8 cellular contexts compared by ENCODE assay signal in genomic region chr1:212595787-212596714, GRCh38. TPM values are rescaled to one million over a fixed set of nuclear protein-coding genes. Genes with fewer than 3 reads are reported as not detected.
A peak's percentile ranks its signal among the peaks of the same experiment; 100 is the strongest.
DNase-seq lines count a peak whose midpoint lies in the region; ATAC-seq and TF ChIP-seq lines count a peak whose summit lies in the region.

No MANE protein-coding gene starts in this region.

- ATAC-seq in GM19043 (IDR thresholded peaks at IDR 0.05; ENCODE audit: low read depth, unreplicated experiment) (peak; percentile 94), HG03139 (IDR thresholded peaks at IDR 0.05; ENCODE audit: unreplicated experiment) (peak; percentile 95), Panc1 (peak; percentile 94), left lung (peak; percentile 88)

- WGBS in thymus, result 35% methylated on average over 8 of the region's 8 CpGs

- H3K27me3 Mint-ChIP-seq in CD8-positive, alpha-beta memory T cell, result peaks cover 13 to 22% of the 10 kb centered on the region in 2 donors

- intact Hi-C loops in Panc1 (cut with micrococcal nuclease; ENCODE audit: unreplicated experiment), result loop anchor here (5.0 kb wide), 1 partner anchor 109 kb away; no protein-coding TSS in a partner anchor
- intact Hi-C loops in left lung (cut with DNase I), result no loop called here

- CTCF ChIA-PET in CD8-positive, alpha-beta memory T cell (lab: Charles Lee), result interaction anchor here (1.0 kb wide), 1 partner anchor 119 kb away, joined by 3 read pairs; no protein-coding TSS in a partner anchor
- CTCF ChIA-PET in Panc1 (lab: Charles Lee), result no interaction called here

- POLR2A ChIA-PET in CD8-positive, alpha-beta memory T cell (lab: Charles Lee), result interaction anchor here (0.6 to 2.2 kb wide), 3 partner anchors 12 to 38 kb away, joined by 3 to 16 read pairs (median 4); partner anchors contain the start of gene ATF3
- POLR2A ChIA-PET in Panc1 (lab: Charles Lee), result interaction anchor here (0.7 kb wide), 1 partner anchor 12 kb away, joined by 3 read pairs; the partner anchor contains the start of gene ATF3

- no TSS peak for BruUV-seq in Panc1 (replicated peaks; lab: Mats Ljungman, UMichigan)

- H3K4me3 Mint-ChIP-seq in CD8-positive, alpha-beta memory T cell, result peak overlapping the region; percentile 43 to 78 (median 75)

- peaks cover 15% of the 10 kb centered on the region for H3K4me1 ChIP-seq in CD8-positive, alpha-beta memory T cell (ENCODE audit: insufficient read depth, low read length)
- H3K4me1 ChIP-seq in Panc1 (ENCODE audit: control insufficient read depth, insufficient read depth, low read length) (peaks cover 13% of the 10 kb centered on the region), left lung (peaks cover 0 to 16% of the 10 kb centered on the region in 2 donors), thymus (ENCODE audit: control insufficient read depth, insufficient read depth, low read length) (peaks cover 14% of the 10 kb centered on the region)

- no peaks in the 10 kb centered on the region for H3K36me3 Mint-ChIP-seq in CD8-positive, alpha-beta memory T cell

- H3K4me1 Mint-ChIP-seq in CD8-positive, alpha-beta memory T cell, result peaks cover 11 to 18% (median 17%) of the 10 kb centered on the region in 3 donors

- peak in 3 of 5 donors; percentile 24 to 62 (median 62) for DNase-seq in CD8-positive, alpha-beta memory T cell
- DNase-seq in Panc1 (ENCODE audit: low read depth, low spot score), result peak; percentile 92
- DNase-seq in astrocyte of the spinal cord (ENCODE audit: low read depth, low spot score), result peak; percentile 97
- DNase-seq in left lung, result no peak
- no peak for DNase-seq in NCI-H526 (lab: John Stamatoyannopoulos, UW)

- peak overlapping the region; percentile 41 for H3K4me3 ChIP-seq in CD8-positive, alpha-beta memory T cell (ENCODE audit: low read length)
- H3K4me3 ChIP-seq in Panc1 (ENCODE audit: low read depth in 2 of 2, low read length in 2 of 2), result no peak overlapping the region
- H3K4me3 ChIP-seq in astrocyte of the spinal cord (ENCODE audit: low read depth, low read length), result no peak overlapping the region
- peak overlapping the region in 1 of 2 donors; percentile 1 for H3K4me3 ChIP-seq in left lung
- peak overlapping the region; percentile 39 for H3K4me3 ChIP-seq in thymus (ENCODE audit: low read length)

- H3K9me3 Mint-ChIP-seq in CD8-positive, alpha-beta memory T cell, result no peaks in the 10 kb centered on the region

- H3K27me3 ChIP-seq in CD8-positive, alpha-beta memory T cell (ENCODE audit: insufficient read depth, low read length, poor library complexity, severe bottlenecking), result no peaks in the 10 kb centered on the region
- H3K27me3 ChIP-seq in Panc1 (ENCODE audit: control insufficient read depth, insufficient read depth, low read length) (0 out of 2 replicates have a peak, but pooled peaks cover 2% of the 10 kb centered on the region), left lung (peaks cover 0 to 8% of the 10 kb centered on the region in 2 donors), thymus (ENCODE audit: control insufficient read depth, insufficient read depth) (no peaks in the 10 kb centered on the region)

- TF ChIP-seq CTCF in Panc1 (IDR thresholded peaks at IDR 0.05), result peak; percentile 80
- TF ChIP-seq CTCF in astrocyte of the spinal cord (IDR thresholded peaks at IDR 0.05; ENCODE audit: low read depth, low read length), result peak; percentile 54
- TF ChIP-seq CTCF in left lung (IDR thresholded peaks at IDR 0.05), result peak; percentile 17 to 51

- in situ Hi-C loops in Panc1 (cut with HindIII; ENCODE audit: low pct_unique_long_range_greater_than_20kb, low sequenced_read_pairs), result no loop called here
- in situ Hi-C loops in astrocyte of the spinal cord (cut with HindIII; ENCODE audit: low sequenced_read_pairs), result no loop called here

- H3K36me3 ChIP-seq in CD8-positive, alpha-beta memory T cell (ENCODE audit: insufficient read depth, low read length), result no peaks in the 10 kb centered on the region
- H3K36me3 ChIP-seq in Panc1 (ENCODE audit: control insufficient read depth, insufficient read depth, low read length) (no peaks in the 10 kb centered on the region), left lung (no peaks in the 10 kb centered on the region), thymus (ENCODE audit: control insufficient read depth, insufficient read depth) (no peaks in the 10 kb centered on the region)

- H3K27ac Mint-ChIP-seq in CD8-positive, alpha-beta memory T cell, result peak overlapping the region; percentile 27 to 93 (median 89)

- H3K9me3 ChIP-seq in CD8-positive, alpha-beta memory T cell (ENCODE audit: low read length), result no peaks in the 10 kb centered on the region
- H3K9me3 ChIP-seq in Panc1 (ENCODE audit: control insufficient read depth, insufficient read depth, low read depth, low read length), result no peaks in the 10 kb centered on the region
- H3K9me3 ChIP-seq in left lung, result no peaks in the 10 kb centered on the region
- H3K9me3 ChIP-seq in thymus (ENCODE audit: control insufficient read depth), result no peaks in the 10 kb centered on the region

- H3K27ac ChIP-seq in CD8-positive, alpha-beta memory T cell (ENCODE audit: low read depth, low read length), result peak overlapping the region; percentile 34
- H3K27ac ChIP-seq in Panc1 (ENCODE audit: low read length) (peak overlapping the region; percentile 68), left lung (peak overlapping the region; percentile 50 to 73), thymus (ENCODE audit: low read depth) (peak overlapping the region; percentile 26)

RNA-seq across cellular contexts. Expression of gene ATF3, which starts 12.5 kb away (rescaled TPM):
- 10 to 100 TPM; 58.8 to 59.0 TPM for total RNA-seq in CD8-positive, alpha-beta memory T cell
- polyA plus RNA-seq in CD8-positive, alpha-beta memory T cell, result not detected
- 13.3 TPM for total RNA-seq in Panc1 (2021; ENCODE audit: unreplicated experiment)
- polyA plus RNA-seq in Panc1 (2012; ENCODE audit: insufficient read length), result 8.6 TPM
- total RNA-seq in left lung, result 10 to 100 TPM; 14.0 to 57.7 TPM
- 34.6 TPM for polyA plus RNA-seq in thymus

Comparison
In these comparisons a context has a peak if more than half of its experiments do, and no peak if none do; other contexts are left out.
1. DNase-seq: peak in CD8-positive, alpha-beta memory T cell (3 of 5), Panc1 (single experiment) and astrocyte of the spinal cord (single experiment); none in left lung (0 of 2) and NCI-H526 (0 of 2).
2. H3K4me3 ChIP-seq: peak in CD8-positive, alpha-beta memory T cell (single experiment) and thymus (single experiment); none in Panc1 (0 of 2) and astrocyte of the spinal cord (single experiment).
3. Peak in every context shown above with its lines, with median percentiles within 50 percentile points of each other: H3K27ac ChIP-seq, ATAC-seq and CTCF ChIP-seq.